Comparison of ENCODE assay signal across 12 cellular contexts in the genomic region with DNA sequence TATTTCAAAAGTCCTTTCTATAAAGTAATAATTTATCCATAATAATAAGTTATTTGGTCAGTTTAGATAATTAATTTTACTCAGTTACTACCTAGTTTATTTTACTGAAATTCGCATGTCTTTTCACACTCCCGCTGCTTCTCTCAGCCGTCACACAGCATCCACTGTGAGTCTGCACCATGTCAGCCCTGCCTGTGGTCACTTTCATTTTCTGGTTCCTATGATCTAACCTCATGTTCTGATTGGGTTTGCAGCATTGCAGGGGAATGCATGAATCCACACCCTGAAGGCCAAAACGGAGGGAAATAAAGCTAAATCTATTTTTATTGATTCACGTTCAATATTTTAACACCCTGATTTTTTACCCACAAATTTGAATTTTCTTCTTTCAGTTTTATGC. TPM values are rescaled to one million over a fixed set of nuclear protein-coding genes. Genes with fewer than 3 reads are reported as not detected.
DNase-seq lines count a peak whose midpoint lies in the region; ATAC-seq and TF ChIP-seq lines count a peak whose summit lies in the region.
"Had no signal": no experiment of that assay in that cellular context is flagged by ENCODE, and none has a peak within 500 bp of the region (broad histone marks: within the 10 kb centered on the region; RNA-seq: fewer than 3 reads in every experiment).

No MANE protein-coding gene starts in this region.

- H3K4ac ChIP-seq in H9 (ENCODE audit: low read depth, low read length) = no peak overlapping the region

- H3K23ac ChIP-seq in H9 (ENCODE audit: insufficient read length, low read depth, low read length) = no peak overlapping the region

- DNase-seq in DND-41 (peak; percentile 37), H9 (no peak), brain microvascular endothelial cell (peak; percentile 85), myocyte (ENCODE audit: low read depth) (peak; percentile 87), GM20000 (ENCODE audit: low spot score) (no peak), HCEC 1CT (no peak), SK-N-SH (no peak)
- DNase-seq: activated CD8-positive, alpha-beta memory T cell treated with anti-CD3 and anti-CD28 coated beads, Interleukin-2, amount 10 ng/mL, durations not matched to agents 7 days and 5 days; CD4-positive, CD25-positive, alpha-beta regulatory T cell; NCI-H1436 had no signal

- no peak for TF ChIP-seq EP300 in SK-N-SH (IDR thresholded peaks at IDR 0.05; ENCODE audit: borderline replicate concordance in 1 of 2, low read depth in 1 of 2, low read length in 1 of 2)

- H2AK5ac ChIP-seq in H9 (ENCODE audit: insufficient read length, low read length) = no peak overlapping the region

- H3K79me2 ChIP-seq in DND-41 (ENCODE audit: insufficient read depth, low read length) (no peaks in the 10 kb centered on the region), H9 (ENCODE audit: insufficient read depth, low read length) (no peaks in the 10 kb centered on the region), SK-N-SH (ENCODE audit: insufficient read depth) (no peaks in the 10 kb centered on the region)

- no peak overlapping the region for H2BK20ac ChIP-seq in H9 (ENCODE audit: low read depth, low read length, poor library complexity, severe bottlenecking)

- H3F3A ChIP-seq in SK-N-SH (replicated peaks; ENCODE audit: insufficient read depth) = no peaks in the 10 kb centered on the region

- H3K18ac ChIP-seq in H9 (ENCODE audit: insufficient read length, low read depth, low read length) = peak overlapping the region; percentile 49

- no peak overlapping the region for H2BK15ac ChIP-seq in H9 (ENCODE audit: low read depth, low read length)

- H4K20me1 ChIP-seq in DND-41 (ENCODE audit: insufficient read depth, low read length) = no peaks in the 10 kb centered on the region
- H4K20me1 ChIP-seq in H9 (ENCODE audit: control insufficient read depth, insufficient read depth, insufficient read length) = no peaks in the 10 kb centered on the region
- no peaks in the 10 kb centered on the region for H4K20me1 ChIP-seq in SK-N-SH (ENCODE audit: insufficient read depth)

- POLR2A ChIA-PET in SK-N-SH (lab: Yijun Ruan, JAX) = no interaction called here

- no peaks in the 10 kb centered on the region for H3K79me1 ChIP-seq in H9 (ENCODE audit: insufficient read depth, low read depth, low read length, poor library complexity, severe bottlenecking)

- no peak overlapping the region for H4K8ac ChIP-seq in H9 (replicated peaks; ENCODE audit: insufficient read length, low read depth, low read length)

- peak; percentile 90 for ATAC-seq in DND-41 (ENCODE audit: insufficient read depth, low read depth)
- ATAC-seq in GM21390 (IDR thresholded peaks at IDR 0.05; ENCODE audit: unreplicated experiment) = no peak
- ATAC-seq: activated CD8-positive, alpha-beta memory T cell treated with anti-CD3 and anti-CD28 coated beads, Interleukin-2, amount 10 ng/mL, durations not matched to agents 7 days and 5 days had no signal

- H3K27me3 ChIP-seq in DND-41 (ENCODE audit: insufficient read depth, low read length, poor library complexity) (no peaks in the 10 kb centered on the region), H9 (ENCODE audit: insufficient read depth, low read length) (no peaks in the 10 kb centered on the region), brain microvascular endothelial cell (replicated peaks) (no peaks in the 10 kb centered on the region), SK-N-SH (ENCODE audit: insufficient read depth) (no peaks in the 10 kb centered on the region)

- H3K4me3 Mint-ChIP-seq in H9 = no peak overlapping the region
- H3K4me3 Mint-ChIP-seq: activated CD8-positive, alpha-beta memory T cell treated with anti-CD3 and anti-CD28 coated beads, Interleukin-2, amount 10 ng/mL, durations not matched to agents 7 days and 5 days; CD4-positive, CD25-positive, alpha-beta regulatory T cell had no signal

- in situ Hi-C loops in brain microvascular endothelial cell (cut with HindIII; ENCODE audit: low pct_ligation_motif_present, low sequenced_read_pairs) = no loop called here

- no peaks in the 10 kb centered on the region for H3K27me3 Mint-ChIP-seq in H9 (ENCODE audit: low read depth)
- H3K27me3 Mint-ChIP-seq: activated CD8-positive, alpha-beta memory T cell treated with anti-CD3 and anti-CD28 coated beads, Interleukin-2, amount 10 ng/mL, durations not matched to agents 7 days and 5 days; CD4-positive, CD25-positive, alpha-beta regulatory T cell had no signal

- peak overlapping the region; percentile 3 for H3K27ac ChIP-seq in DND-41 (ENCODE audit: low read length)
- no peak overlapping the region for H3K27ac ChIP-seq in H9 (ENCODE audit: insufficient read length, low read depth, low read length)
- peak overlapping the region; percentile 80 for H3K27ac ChIP-seq in brain microvascular endothelial cell
- no peak overlapping the region for H3K27ac ChIP-seq in SK-N-SH (ENCODE audit: low read depth in 2 of 2, low read length in 1 of 2)
- H3K27ac ChIP-seq: SK-N-MC had no signal

- CTCF ChIA-PET in SK-N-SH (lab: Yijun Ruan, JAX) = no interaction called here

- TF ChIP-seq RAD21 in SK-N-SH (IDR thresholded peaks at IDR 0.05; ENCODE audit: low read length) = no peak

- H3K4me2 ChIP-seq in DND-41 (ENCODE audit: insufficient read depth, low read length) = peak overlapping the region; percentile 24; the same call in 1 of the 2 replicates
- H3K4me2 ChIP-seq in H9 (ENCODE audit: insufficient read depth, insufficient read length, low read length) = no peak overlapping the region
- H3K4me2 ChIP-seq in SK-N-SH = no peak overlapping the region

- no CpG with 5 or more reads among the region's 5 CpGs for WGBS in H9 (ENCODE audit: extremely low coverage, insufficient read length, low lambda C conversion rate)
- WGBS in SK-N-SH (ENCODE audit: low lambda C conversion rate) = 61% methylated on average over 5 of the region's 5 CpGs

- no peak overlapping the region for H4K5ac ChIP-seq in H9 (ENCODE audit: insufficient read length, low read depth, low read length)

- TF ChIP-seq CTCF in DND-41 (IDR thresholded peaks at IDR 0.05; ENCODE audit: borderline replicate concordance, extremely low read depth, low read length, poor library complexity, severe bottlenecking) = no peak
- TF ChIP-seq CTCF in H9 (conservative IDR thresholded peaks at IDR 0.05) = no peak
- TF ChIP-seq CTCF in brain microvascular endothelial cell (IDR thresholded peaks at IDR 0.05; ENCODE audit: low read depth, low read length, missing control alignments) = no peak
- no peak for TF ChIP-seq CTCF in GM20000 (IDR thresholded peaks at IDR 0.05; ENCODE audit: extremely low read depth, missing control alignments)
- no peak for TF ChIP-seq CTCF in SK-N-SH (IDR thresholded peaks at IDR 0.05)

- no peak overlapping the region for H3K56ac ChIP-seq in H9 (ENCODE audit: insufficient read length, low read depth, low read length)

- no peak overlapping the region for H2BK5ac ChIP-seq in H9 (ENCODE audit: insufficient read length, low read length)

- no peak overlapping the region for H3K14ac ChIP-seq in H9 (ENCODE audit: insufficient read depth, low read length)

- H3K36me3 ChIP-seq in DND-41 (ENCODE audit: insufficient read depth, low read length) (no peaks in the 10 kb centered on the region), brain microvascular endothelial cell (replicated peaks) (no peaks in the 10 kb centered on the region), SK-N-SH (replicated peaks in 1 of 2; ENCODE audit: control insufficient read depth in 1 of 2, insufficient read depth in 2 of 2, low read length in 1 of 2) (no peaks in the 10 kb centered on the region)

- no peaks in the 10 kb centered on the region for H3K9me3 ChIP-seq in DND-41 (ENCODE audit: insufficient read depth, low read length, severe bottlenecking)
- no peaks in the 10 kb centered on the region for H3K9me3 ChIP-seq in H9 (ENCODE audit: control insufficient read depth, low read depth, low read length)
- no peaks in the 10 kb centered on the region for H3K9me3 ChIP-seq in SK-N-SH

- H4K91ac ChIP-seq in H9 (ENCODE audit: insufficient read length, low read depth, low read length) = no peak overlapping the region

- peaks cover 0 to 6% (median 0%) of the 10 kb centered on the region in 3 experiments; a peak in 2 of 7 replicates for H3K36me3 Mint-ChIP-seq in H9 (ENCODE audit: insufficient read depth in 1 of 3, low read depth in 3 of 3)
- H3K36me3 Mint-ChIP-seq: activated CD8-positive, alpha-beta memory T cell treated with anti-CD3 and anti-CD28 coated beads, Interleukin-2, amount 10 ng/mL, durations not matched to agents 7 days and 5 days; CD4-positive, CD25-positive, alpha-beta regulatory T cell had no signal

- H2BK12ac ChIP-seq in H9 (ENCODE audit: insufficient read length, low read depth, low read length) = no peak overlapping the region

- H2BK120ac ChIP-seq in H9 (ENCODE audit: low read depth, low read length, poor library complexity, severe bottlenecking) = peak overlapping the region; percentile 52

- H3K27ac Mint-ChIP-seq in H9 = peak overlapping the region in 2 of 3 experiments; percentile 19 to 75; a peak in 4 of 7 replicates
- H3K27ac Mint-ChIP-seq: activated CD8-positive, alpha-beta memory T cell treated with anti-CD3 and anti-CD28 coated beads, Interleukin-2, amount 10 ng/mL, durations not matched to agents 7 days and 5 days; CD4-positive, CD25-positive, alpha-beta regulatory T cell had no signal

- H3K9me3 Mint-ChIP-seq in H9 = peaks cover 3 to 4% of the 10 kb centered on the region in 2 experiments; a peak in 2 of 5 replicates

- no peak overlapping the region for H3T11ph ChIP-seq in H9 (ENCODE audit: low read length)

- H3K9ac ChIP-seq in DND-41 (ENCODE audit: low read depth, low read length) = no peak overlapping the region
- no peak overlapping the region for H3K9ac ChIP-seq in H9 (ENCODE audit: extremely low read depth, insufficient read length, low read length)
- H3K9ac ChIP-seq in SK-N-SH = no peak overlapping the region

- peak overlapping the region; percentile 36; the same call in 1 of the 2 replicates for H2AFZ ChIP-seq in DND-41 (ENCODE audit: low read depth, low read length)
- H2AFZ ChIP-seq in H9 (ENCODE audit: low read length) = no peak overlapping the region
- H2AFZ ChIP-seq in SK-N-SH (ENCODE audit: low read depth) = no peak overlapping the region

- no peaks in the 10 kb centered on the region for H3K9me2 ChIP-seq in SK-N-SH

- peaks cover 11 to 12% of the 10 kb centered on the region in 2 experiments for H3K4me1 Mint-ChIP-seq in H9
- H3K4me1 Mint-ChIP-seq: activated CD8-positive, alpha-beta memory T cell treated with anti-CD3 and anti-CD28 coated beads, Interleukin-2, amount 10 ng/mL, durations not matched to agents 7 days and 5 days; CD4-positive, CD25-positive, alpha-beta regulatory T cell had no signal

- no peak overlapping the region for H3K4me3 ChIP-seq in DND-41 (ENCODE audit: low read depth in 1 of 2, low read length in 2 of 2)
- H3K4me3 ChIP-seq in brain microvascular endothelial cell (ENCODE audit: low read depth, low read length) = peak overlapping the region; percentile 9
- no peak overlapping the region for H3K4me3 ChIP-seq in SK-N-SH (ENCODE audit: low read depth in 2 of 2, low read length in 1 of 2)
- H3K4me3 ChIP-seq: SK-N-MC had no signal

- H3K4me1 ChIP-seq in DND-41 (ENCODE audit: insufficient read depth, low read length) (peaks cover 9% of the 10 kb centered on the region), H9 (ENCODE audit: insufficient read depth, low read length) (peaks cover 2% of the 10 kb centered on the region; the same call in 1 of the 2 replicates), SK-N-SH (ENCODE audit: control insufficient read depth in 1 of 2, insufficient read depth in 2 of 2, low read depth in 1 of 2, low read length in 1 of 2) (no peaks in the 10 kb centered on the region)

- no peaks in the 10 kb centered on the region for H3K23me2 ChIP-seq in H9 (ENCODE audit: insufficient read length, low read depth, low read length, poor library complexity, severe bottlenecking)

RNA-seq across cellular contexts. Expression of a gene that starts 47.4 kb away (rescaled TPM):
- total RNA-seq in H9 (2021) = 0.31 and 0.44 TPM in 2 replicates
- 15.8 and 16.2 TPM in 2 replicates for total RNA-seq in myocyte
- polyA plus RNA-seq in myocyte (2012) = 7.1 TPM
- 0.43 and 0.67 TPM in 2 replicates for polyA plus RNA-seq in SK-N-SH (2012; rRNA removed)
- 0.26 and 0.41 TPM in 2 replicates for polyA plus RNA-seq in SK-N-SH (2012; cell fraction: cytosol; rRNA removed)
- polyA plus RNA-seq in SK-N-SH (2012; cell fraction: nucleus; rRNA removed) = 0.32 and 0.71 TPM in 2 replicates
- total RNA-seq: activated CD8-positive, alpha-beta memory T cell treated with anti-CD3 and anti-CD28 coated beads, Interleukin-2, amount 10 ng/mL, durations not matched to agents 7 days and 5 days; CD4-positive, CD25-positive, alpha-beta regulatory T cell had no signal
- polyA plus RNA-seq: CD4-positive, CD25-positive, alpha-beta regulatory T cell had no signal

Comparison
In these comparisons a context has a peak if more than half of its experiments do, and no peak if none do; other contexts are left out.
1. DNase-seq: peak in DND-41 (single experiment), brain microvascular endothelial cell (single experiment) and myocyte (single experiment); none in H9 (single experiment), GM20000 (single experiment), HCEC 1CT (single experiment) and SK-N-SH (single experiment).
2. H3K27ac ChIP-seq: peak in DND-41 (single experiment) and brain microvascular endothelial cell (single experiment); none in H9 (single experiment) and SK-N-SH (0 of 2).
3. RNA of a gene that starts 47.4 kb away (total RNA-seq): 15.8 to 16.2 TPM in myocyte; 0.31 to 0.44 TPM in H9; every median in the first group is over 10 times any median in the second.